22 cellular contexts compared by ENCODE assay signal in genomic region chr5:32618962-32619361, GRCh38.
"Had no signal": no experiment of that assay in that cellular context is flagged by ENCODE, and none has a peak within 500 bp of the region (broad histone marks: within the 10 kb centered on the region; RNA-seq: fewer than 3 reads in every experiment).

No MANE protein-coding gene starts in this region.

- ATAC-seq: HepG2 had no signal

- DNase-seq: IMR-90, Kasumi-1, MM.1S, NCI-H1092 treated with DMSO at 0.1 percent for 48 hours, NCI-H1436, NCI-H187, NCI-H2029, NCI-H2081 treated with DMSO at 0.1 percent for 48 hours, NCI-H2171, NCI-H226, NCI-H446, NCI-H510A, NCI-H524 treated with DMSO at 0.1 percent for 48 hours, NCI-H69, NCI-H774, SIG-M5 had no signal

- H3K36me3 ChIP-seq: SJSA1 had no signal

- H3K4me2 ChIP-seq: KMS-11 had no signal

- H3K27me3 ChIP-seq: SJSA1 had no signal

- H3K9me3 ChIP-seq: SJSA1 had no signal

- H3K4me3 ChIP-seq: SJSA1, SK-N-MC had no signal

- H3K27ac ChIP-seq: KMS-11, RWPE1, SJSA1, SK-N-MC had no signal

- H3K9ac ChIP-seq: KMS-11 had no signal

- FAIRE-seq: HepG2, RCC 7860 had no signal
